8 cellular contexts compared by ENCODE assay signal in genomic region chr2:153871231-153872221, GRCh38. TPM values are rescaled to one million over a fixed set of nuclear protein-coding genes. Genes with fewer than 3 reads are reported as not detected.
A peak's percentile ranks its signal among the peaks of the same experiment; 100 is the strongest.
DNase-seq lines count a peak whose midpoint lies in the region; ATAC-seq, FAIRE-seq and TF ChIP-seq lines count a peak whose summit lies in the region.

GALNT13 (plus strand) TSS chr2:153871922.

- TF ChIP-seq CTCF in bronchial epithelial cell (IDR thresholded peaks at IDR 0.05; ENCODE audit: insufficient read depth, low read length, severe bottlenecking) = no peak
- no peak for TF ChIP-seq CTCF in lower leg skin (IDR thresholded peaks at IDR 0.05)
- TF ChIP-seq CTCF in vagina (IDR thresholded peaks at IDR 0.05) = no peak

- ATAC-seq in GM19455 (IDR thresholded peaks at IDR 0.05; ENCODE audit: unreplicated experiment) = no peak
- no peak for ATAC-seq in HG03025 (IDR thresholded peaks at IDR 0.05; ENCODE audit: low FRiP score, unreplicated experiment)

- no peak for FAIRE-seq in bronchial epithelial cell (lab: Jason Lieb, UNC)

- no peaks in the 10 kb centered on the region for H3K36me3 ChIP-seq in bronchial epithelial cell (ENCODE audit: control insufficient read depth, insufficient read depth, low read length)
- H3K36me3 ChIP-seq in vagina = no peaks in the 10 kb centered on the region

- H3K4me1 ChIP-seq in vagina = no peaks in the 10 kb centered on the region

- intact Hi-C loops in lower leg skin (cut with DNase I; ENCODE audit: low total_unique reads) = no loop called here
- intact Hi-C loops in vagina (cut with DNase I) = no loop called here

- no peak within 1 kb of the TSS for H3K27ac ChIP-seq in vagina

- peak; percentile 79 for DNase-seq in DMS153 (lab: John Stamatoyannopoulos, UW)
- DNase-seq in NCI-H2227 (lab: John Stamatoyannopoulos, UW; ENCODE audit: unreplicated experiment) = peak; percentile 97
- peak; percentile 1 for DNase-seq in bronchial epithelial cell (ENCODE audit: low read depth)
- DNase-seq in lower leg skin (ENCODE audit: low spot score in 2 of 2) = peak; percentile 54 to 89
- no peak for DNase-seq in vagina (ENCODE audit: extremely low spot score in 2 of 2)
- no peak for DNase-seq in GF-D8 (lab: John Stamatoyannopoulos, UW)

- H3K9me3 ChIP-seq in vagina = no peaks in the 10 kb centered on the region

- 2% methylated on average over 47 to 58 of the region's 93 CpGs for WGBS in lower leg skin, 2 donors

- H3K27me3 ChIP-seq in bronchial epithelial cell (ENCODE audit: control insufficient read depth, insufficient read depth, low read length) (peaks cover 21% of the 10 kb centered on the region), vagina (no peaks in the 10 kb centered on the region)

- no peak for TF ChIP-seq POLR2A in lower leg skin (IDR thresholded peaks at IDR 0.05)
- no peak for TF ChIP-seq POLR2A in vagina (IDR thresholded peaks at IDR 0.05)

- H3K4me3 ChIP-seq in bronchial epithelial cell (ENCODE audit: low read depth, low read length) (no peak within 1 kb of the TSS), lower leg skin (ENCODE audit: low read depth, poor library complexity, severe bottlenecking) (peak within 1 kb of the TSS; percentile 32), vagina (peak within 1 kb of the TSS; percentile 24 to 25)

RNA-seq across cellular contexts. Expression of gene GALNT13, which starts in this region (rescaled TPM):
- total RNA-seq in bronchial epithelial cell (0.26 and 1.3 TPM in 2 replicates), lower leg skin (1 to 10 TPM in 2 of 4 donors, under 1 TPM in 2; 0.49 to 5.2 (median 1.4) TPM), vagina (0.25 TPM)

Comparison
In these comparisons a context has a peak if more than half of its experiments do, and no peak if none do; other contexts are left out.
1. DNase-seq: peak in DMS153 (single experiment), NCI-H2227 (single experiment), bronchial epithelial cell (single experiment) and lower leg skin (2 of 2); none in vagina (0 of 2) and GF-D8 (single experiment).